ENCODE assay signal across 15 cellular contexts in the genomic region with DNA sequence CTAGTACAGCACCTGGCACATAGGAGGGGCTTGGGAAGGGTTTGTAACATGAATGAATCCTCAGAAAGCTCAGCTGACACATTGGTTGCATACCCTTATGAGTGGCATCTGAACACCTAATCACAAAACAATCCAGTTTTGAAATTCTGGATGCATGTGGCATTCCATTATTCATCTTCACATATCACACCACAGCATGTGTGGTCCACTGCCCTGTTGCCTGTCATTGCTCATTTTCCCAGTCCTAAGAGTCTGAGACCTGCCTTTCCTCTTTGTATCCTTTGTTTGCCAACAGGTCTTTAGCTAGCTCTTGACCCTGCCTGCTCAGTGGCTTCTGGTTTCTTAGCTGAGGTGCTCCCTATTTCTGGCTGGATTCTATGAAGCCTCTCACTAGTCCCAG.
DNase-seq lines count a peak whose midpoint lies in the region; ATAC-seq, FAIRE-seq and TF ChIP-seq lines count a peak whose summit lies in the region.
"Had no signal": no experiment of that assay in that cellular context is flagged by ENCODE, and none has a peak within 500 bp of the region (broad histone marks: within the 10 kb centered on the region; RNA-seq: fewer than 3 reads in every experiment).

No MANE protein-coding gene starts in this region.

- no peak for TF ChIP-seq CTCF in bronchial epithelial cell (IDR thresholded peaks at IDR 0.05; ENCODE audit: insufficient read depth, low read length, severe bottlenecking)

- H3K27me3 ChIP-seq in bronchial epithelial cell (ENCODE audit: control insufficient read depth, insufficient read depth, low read length) (no peaks in the 10 kb centered on the region), GM23248 (replicated peaks; ENCODE audit: insufficient read depth) (no peaks in the 10 kb centered on the region; the same call in 1 of the 2 replicates)
- H3K27me3 ChIP-seq: BLaER1 treated with 17β-estradiol and CSF1 and Interleukin-3, amounts not matched to agents 10 nM and 100 nM had no signal

- H3K9me3 ChIP-seq in mesodermal cell (ENCODE audit: control insufficient read depth, low read length) (peaks cover 5% of the 10 kb centered on the region), GM23248 (ENCODE audit: low read depth) (no peaks in the 10 kb centered on the region)
- H3K9me3 ChIP-seq: HAP-1 had no signal

- H3K4me1 ChIP-seq in mesodermal cell (ENCODE audit: control insufficient read depth, insufficient read depth, low read length, poor library complexity, severe bottlenecking) (peaks cover 17% of the 10 kb centered on the region), GM23248 (ENCODE audit: insufficient read depth) (no peaks in the 10 kb centered on the region)
- H3K4me1 ChIP-seq: HAP-1 had no signal

- no peaks in the 10 kb centered on the region for H3K79me2 ChIP-seq in GM23248 (ENCODE audit: insufficient read depth)

- no peak for ATAC-seq in GM19328 (IDR thresholded peaks at IDR 0.05; ENCODE audit: unreplicated experiment)
- ATAC-seq: PC-3 had no signal

- no peaks in the 10 kb centered on the region for H3F3A ChIP-seq in GM23248 (ENCODE audit: insufficient read depth)

- H3K4me2 ChIP-seq in GM23248 (ENCODE audit: unreplicated experiment), result no peak overlapping the region
- H3K4me2 ChIP-seq: BLaER1 treated with 17β-estradiol and CSF1 and Interleukin-3, amounts not matched to agents 10 nM and 100 nM had no signal

- no peak overlapping the region for H3K9ac ChIP-seq in GM23248
- H3K9ac ChIP-seq: BLaER1 treated with 17β-estradiol and CSF1 and Interleukin-3, amounts not matched to agents 10 nM and 100 nM had no signal

- no peak overlapping the region for H3K4me3 ChIP-seq in bronchial epithelial cell (ENCODE audit: low read depth, low read length)
- H3K4me3 ChIP-seq in mesodermal cell (ENCODE audit: extremely low read depth, insufficient read depth, low read length, poor library complexity, severe bottlenecking), result no peak overlapping the region
- H3K4me3 ChIP-seq in GM23248, result no peak overlapping the region
- H3K4me3 ChIP-seq: BLaER1 treated with 17β-estradiol and CSF1 and Interleukin-3, amounts not matched to agents 10 nM and 100 nM; HAP-1; SK-N-MC had no signal

- peak; percentile 32 for FAIRE-seq in bronchial epithelial cell (lab: Jason Lieb, UNC)
- FAIRE-seq in urothelium cell line (lab: Jason Lieb, UNC), result no peak

- H4K20me1 ChIP-seq in GM23248 (ENCODE audit: insufficient read depth), result no peaks in the 10 kb centered on the region
- H4K20me1 ChIP-seq: BLaER1 treated with 17β-estradiol and CSF1 and Interleukin-3, amounts not matched to agents 10 nM and 100 nM had no signal

- no peaks in the 10 kb centered on the region for H3K36me3 ChIP-seq in bronchial epithelial cell (ENCODE audit: control insufficient read depth, insufficient read depth, low read length)
- H3K36me3 ChIP-seq in mesodermal cell (ENCODE audit: control insufficient read depth, insufficient read depth, low read length), result no peaks in the 10 kb centered on the region
- H3K36me3 ChIP-seq in GM23248 (ENCODE audit: low read depth), result no peaks in the 10 kb centered on the region
- H3K36me3 ChIP-seq: BLaER1 treated with 17β-estradiol and CSF1 and Interleukin-3, amounts not matched to agents 10 nM and 100 nM; HAP-1 had no signal

- no peaks in the 10 kb centered on the region for H3K9me2 ChIP-seq in GM23248 (ENCODE audit: insufficient read depth)

- in situ Hi-C loops in GM23248 (cut with MboI), result no loop called here

- H3K27ac ChIP-seq in mesodermal cell (ENCODE audit: low read depth, low read length, severe bottlenecking) (peak overlapping the region; percentile 45), GM23248 (no peak overlapping the region)
- H3K27ac ChIP-seq: BLaER1 treated with 17β-estradiol and CSF1 and Interleukin-3, amounts not matched to agents 10 nM and 100 nM; SK-N-MC had no signal

- DNase-seq in LHCN-M2 (ENCODE audit: low read depth) (peak; percentile 93), bronchial epithelial cell (ENCODE audit: low read depth) (peak; percentile 35), urothelium cell line (ENCODE audit: low spot score) (peak; percentile 54), GM23248 (no peak), D341Med (ENCODE audit: low spot score) (no peak)
- DNase-seq: NCI-H146, NCI-H2107, NCI-H345, NCI-H69, PC-3 had no signal

- H2AFZ ChIP-seq in GM23248, result no peak overlapping the region

Comparison
In these comparisons a context has a peak if more than half of its experiments do, and no peak if none do; other contexts are left out.
1. DNase-seq: peak in LHCN-M2 (single experiment), bronchial epithelial cell (single experiment) and urothelium cell line (single experiment); none in GM23248 (single experiment) and D341Med (single experiment).